Comparison of ENCODE assay signal across 27 cellular contexts in genomic region chr5:60228676-60229075, GRCh38.
"Had no signal": no experiment of that assay in that cellular context is flagged by ENCODE, and none has a peak within 500 bp of the region (broad histone marks: within the 10 kb centered on the region; RNA-seq: fewer than 3 reads in every experiment).

No MANE protein-coding gene starts in this region.

- ATAC-seq: activated CD4-positive, alpha-beta T cell treated with anti-CD3 and anti-CD28 coated beads for 36 hours; activated CD4-positive, CD25-positive, alpha-beta regulatory T cell treated with anti-CD3 and anti-CD28 coated beads, Interleukin-2, amount 50 U/mL, for 24 hours; activated CD8-positive, alpha-beta T cell treated with anti-CD3 and anti-CD28 coated beads for 36 hours; activated naive CD8-positive, alpha-beta T cell treated with anti-CD3 and anti-CD28 coated beads, Interleukin-2, amount 50 U/mL, for 24 hours; activated T-cell treated with anti-CD3 and anti-CD28 coated beads, Interleukin-2, amount 50 U/mL, for 4 hours; activated T-cell treated with anti-CD3 and anti-CD28 coated beads, Interleukin-2, amount 50 U/mL, for 72 hours; activated T-helper 17 cell treated with anti-CD3 and anti-CD28 coated beads, Interleukin-2, amount 50 U/mL, for 72 hours; WTC11 had no signal

- DNase-seq: activated CD4-positive, alpha-beta memory T cell treated with anti-CD3 and anti-CD28 coated beads for 36 hours; activated CD4-positive, alpha-beta T cell treated with anti-CD3 and anti-CD28 coated beads for 1 hour; activated CD4-positive, alpha-beta T cell treated with anti-CD3 and anti-CD28 coated beads for 36 hours; activated CD4-positive, alpha-beta T cell treated with anti-CD3 and anti-CD28 coated beads for 48 hours; activated CD4-positive, alpha-beta T cell treated with anti-CD3 and anti-CD28 coated beads, Interleukin-2, amount 10 ng/mL, durations not matched to agents 7 days and 5 days; activated CD4-positive, CD25-positive, alpha-beta regulatory T cell; activated CD8-positive, alpha-beta memory T cell treated with anti-CD3 and anti-CD28 coated beads, Interleukin-2, amount 50 U/mL, for 4 hours; activated CD8-positive, alpha-beta T cell treated with anti-CD3 and anti-CD28 coated beads for 36 hours; activated effector memory CD4-positive, alpha-beta T cell treated with anti-CD3 and anti-CD28 coated beads, Interleukin-2, amount 50 U/mL, for 16 hours; activated naive CD4-positive, alpha-beta T cell treated with anti-CD3 and anti-CD28 coated beads, Interleukin-2, amount 10 ng/mL, durations not matched to agents 7 days and 5 days; activated naive CD4-positive, alpha-beta T cell treated with Interleukin-2 at 50 U/mL for 16 hours; activated naive CD8-positive, alpha-beta T cell treated with anti-CD3 and anti-CD28 coated beads, Interleukin-2, amount 10 ng/mL, durations not matched to agents 7 days and 5 days; activated naive CD8-positive, alpha-beta T cell treated with anti-CD3 and anti-CD28 coated beads, Interleukin-2, amount 50 U/mL, for 24 hours; activated T-cell treated with anti-CD3 and anti-CD28 coated beads for 4 hours; activated T-cell treated with anti-CD3 and anti-CD28 coated beads, Interleukin-2, amount 50 U/mL, for 1 hour; activated T-cell treated with anti-CD3 and anti-CD28 coated beads, Interleukin-2, amount 50 U/mL, for 4 hours; activated T-cell treated with anti-CD3 and anti-CD28 coated beads, Interleukin-2, amount 50 U/mL, for 72 hours; amygdala; anterior cingulate cortex; caudate nucleus; T-helper 1 cell; T-helper 2 cell; T-helper 9 cell; WERI-Rb-1 had no signal
